Comparison of ENCODE assay signal across 19 cellular contexts in the genomic region with DNA sequence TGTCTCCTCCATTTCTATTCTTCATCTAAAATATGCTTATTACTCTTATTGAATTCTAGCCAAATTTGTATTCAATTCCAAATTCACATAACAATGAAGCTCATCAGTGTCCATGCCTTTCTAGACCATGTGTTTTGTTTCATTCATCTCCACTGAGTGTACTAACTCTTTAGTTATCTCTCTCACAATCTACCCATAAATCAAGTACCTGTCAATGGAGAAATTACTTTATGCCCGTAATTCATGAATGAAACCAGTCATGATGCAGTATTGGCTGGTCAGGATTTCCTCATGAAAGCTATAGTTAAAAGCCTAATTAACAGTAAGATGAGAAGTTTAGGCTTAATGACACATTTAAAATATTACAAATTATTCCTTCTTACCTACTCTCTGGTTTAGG. TPM values are rescaled to one million over a fixed set of nuclear protein-coding genes. Genes with fewer than 3 reads are reported as not detected.
DNase-seq lines count a peak whose midpoint lies in the region; ATAC-seq and TF ChIP-seq lines count a peak whose summit lies in the region.
"Had no signal": no experiment of that assay in that cellular context is flagged by ENCODE, and none has a peak within 500 bp of the region (broad histone marks: within the 10 kb centered on the region; RNA-seq: fewer than 3 reads in every experiment).

No MANE protein-coding gene starts in this region.

- no peak overlapping the region for H3K4me3 ChIP-seq in mammary epithelial cell (replicated peaks in 1 of 3; ENCODE audit: insufficient read depth in 1 of 3, low read depth in 2 of 3, low read length in 3 of 3)
- H3K4me3 ChIP-seq in aorta (ENCODE audit: low read length in 2 of 2), result no peak overlapping the region
- no peak overlapping the region for H3K4me3 ChIP-seq in mesenchymal stem cell (ENCODE audit: insufficient read depth in 1 of 2, low read depth in 1 of 2, low read length in 2 of 2)
- H3K4me3 ChIP-seq: HAP-1 had no signal

- no peaks in the 10 kb centered on the region for H3K79me2 ChIP-seq in mammary epithelial cell (ENCODE audit: insufficient read depth, low read length)

- CTCF ChIA-PET in mammary epithelial cell (lab: Charles Lee; ENCODE audit: low non-redundant PET), result no interaction called here
- CTCF ChIA-PET in MCF 10A (lab: Yijun Ruan, JAX), result interaction anchor here (0.6 to 1.5 kb wide), 2 partner anchors 234 to 427 kb away, joined by 3 to 4 read pairs; no protein-coding TSS in a partner anchor

- intact Hi-C loops in mammary epithelial cell (cut with micrococcal nuclease) (no loop called here), MCF 10A (cut with micrococcal nuclease) (no loop called here), aorta (cut with DNase I) (no loop called here)

- no peak overlapping the region for H2BK5ac ChIP-seq in mesenchymal stem cell (ENCODE audit: low read depth, low read length, poor library complexity, severe bottlenecking)

- H3K18ac ChIP-seq in mesenchymal stem cell (ENCODE audit: low read depth in 1 of 2, low read length in 2 of 2), result no peak overlapping the region

- WGBS in mammary epithelial cell (ENCODE audit: low coverage, missing lambda C conversion rate), result 0% methylated on average over 1 of the region's 1 CpG
- WGBS in aorta, 2 donors, result 40 to 55% methylated on average over 1 of the region's 1 CpG
- WGBS in mesenchymal stem cell, result 71% methylated on average over 1 of the region's 1 CpG

- no peak overlapping the region for H2AFZ ChIP-seq in mammary epithelial cell (ENCODE audit: low read depth, low read length)
- no peak overlapping the region for H2AFZ ChIP-seq in mesenchymal stem cell (ENCODE audit: low read depth, low read length)

- H3K27ac ChIP-seq in mammary epithelial cell (ENCODE audit: insufficient read depth, low read depth, low read length) (no peak overlapping the region), epithelial cell of prostate (no peak overlapping the region), aorta (ENCODE audit: low read depth in 1 of 2, low read length in 2 of 2) (no peak overlapping the region), mesenchymal stem cell (ENCODE audit: low read length, poor library complexity, severe bottlenecking) (no peak overlapping the region)

- in situ Hi-C loops in mammary epithelial cell (cut with MboI; ENCODE audit: low sequenced_read_pairs in 2 of 2), result no loop called here

- H3K4ac ChIP-seq in mesenchymal stem cell (ENCODE audit: low read depth in 1 of 2, low read length in 2 of 2), result no peak overlapping the region

- no peaks in the 10 kb centered on the region for H3K36me3 Mint-ChIP-seq in MCF 10A (ENCODE audit: insufficient read depth, unreplicated experiment)
- H3K36me3 Mint-ChIP-seq: CD4-positive, alpha-beta memory T cell had no signal

- H3K9me3 ChIP-seq in mammary epithelial cell (replicated peaks; ENCODE audit: insufficient read depth, low read length) (no peaks in the 10 kb centered on the region), aorta (ENCODE audit: control insufficient read depth, low read length) (no peaks in the 10 kb centered on the region), mesenchymal stem cell (ENCODE audit: control insufficient read depth, low read length) (peaks cover 2% of the 10 kb centered on the region)
- H3K9me3 ChIP-seq: HAP-1 had no signal

- no peak overlapping the region for H2BK120ac ChIP-seq in mesenchymal stem cell (ENCODE audit: low read depth, low read length)

- H3K79me1 ChIP-seq in mesenchymal stem cell (replicated peaks; ENCODE audit: low read length, poor library complexity, severe bottlenecking), result no peaks in the 10 kb centered on the region

- no peaks in the 10 kb centered on the region for H3K27me3 Mint-ChIP-seq in MCF 10A (ENCODE audit: insufficient read depth, unreplicated experiment)
- H3K27me3 Mint-ChIP-seq: CD4-positive, alpha-beta memory T cell had no signal

- no peaks in the 10 kb centered on the region for H3K27me3 ChIP-seq in mammary epithelial cell (ENCODE audit: insufficient read depth, low read length)
- H3K27me3 ChIP-seq in aorta (ENCODE audit: control insufficient read depth in 1 of 2, insufficient read depth in 2 of 2, low read length in 1 of 2), result no peaks in the 10 kb centered on the region
- H3K27me3 ChIP-seq in mesenchymal stem cell (ENCODE audit: control insufficient read depth in 1 of 2, insufficient read depth in 1 of 2, low read length in 2 of 2), result no peaks in the 10 kb centered on the region

- no peak overlapping the region for H2BK12ac ChIP-seq in mesenchymal stem cell (ENCODE audit: low read length in 2 of 2)

- H4K20me1 ChIP-seq in mammary epithelial cell (ENCODE audit: insufficient read depth, low read length), result no peaks in the 10 kb centered on the region

- H2BK15ac ChIP-seq in mesenchymal stem cell (ENCODE audit: low read depth, poor library complexity, severe bottlenecking), result no peak overlapping the region

- H3K27ac Mint-ChIP-seq in MCF 10A (ENCODE audit: low read depth, unreplicated experiment), result no peak overlapping the region
- H3K27ac Mint-ChIP-seq: CD4-positive, alpha-beta memory T cell had no signal

- dilution Hi-C loops in mammary epithelial cell (cut with HindIII; ENCODE audit: low sequenced_read_pairs), result no loop called here

- H3K23ac ChIP-seq in mesenchymal stem cell (ENCODE audit: low read length in 2 of 2), result no peak overlapping the region

- POLR2A ChIA-PET in MCF 10A (lab: Yijun Ruan, JAX), result interaction anchor here (1.2 kb wide), 1 partner anchor 10 kb away, joined by 3 read pairs; no protein-coding TSS in a partner anchor

- H3K4me2 ChIP-seq in mammary epithelial cell (ENCODE audit: insufficient read depth, low read depth, low read length) (no peak overlapping the region), mesenchymal stem cell (ENCODE audit: low read length, poor library complexity, severe bottlenecking) (no peak overlapping the region)

- no peak for TF ChIP-seq CTCF in mammary epithelial cell (conservative IDR thresholded peaks at IDR 0.05 in 1 of 2, IDR thresholded peaks at IDR 0.05 in 1 of 2; ENCODE audit: extremely low read depth in 1 of 2, insufficient read depth in 1 of 2, low read depth in 1 of 2, low read length in 2 of 2)
- no peak for TF ChIP-seq CTCF in MCF 10A (IDR thresholded peaks at IDR 0.05; ENCODE audit: unreplicated experiment)

- H3K9me3 Mint-ChIP-seq in MCF 10A (ENCODE audit: unreplicated experiment), result no peaks in the 10 kb centered on the region

- no peak overlapping the region for H4K91ac ChIP-seq in mesenchymal stem cell (ENCODE audit: low read length)

- H3K14ac ChIP-seq in mesenchymal stem cell (ENCODE audit: low read length in 2 of 2), result no peak overlapping the region

- DNase-seq in mammary epithelial cell, result peak; percentile 9
- no peak for DNase-seq in MCF 10A (ENCODE audit: unreplicated experiment)
- peak; percentile 0 for DNase-seq in NCI-H69 (lab: John Stamatoyannopoulos, UW)
- peak; percentile 5 for DNase-seq in epithelial cell of prostate (ENCODE audit: low read depth, low spot score)
- no peak for DNase-seq in aorta
- DNase-seq in mesenchymal stem cell, result no peak
- DNase-seq: C1 segment of cervical spinal cord; Calu3; CD4-positive, alpha-beta memory T cell; COR-L47; DMS53; DMS79 treated with DMSO at 0.1 percent for 48 hours; GF-D8; GOT3 had no signal

- BruUV-seq in mammary epithelial cell (replicated peaks; lab: Mats Ljungman, UMichigan) (no TSS peak), MCF 10A (replicated peaks; lab: Mats Ljungman, UMichigan) (no TSS peak)

- no peaks in the 10 kb centered on the region for H3K4me1 ChIP-seq in mammary epithelial cell (ENCODE audit: insufficient read depth, low read length)
- H3K4me1 ChIP-seq in aorta (ENCODE audit: control insufficient read depth in 1 of 2, insufficient read depth in 2 of 2, low read length in 2 of 2), result no peaks in the 10 kb centered on the region
- no peaks in the 10 kb centered on the region for H3K4me1 ChIP-seq in mesenchymal stem cell (ENCODE audit: control insufficient read depth, insufficient read depth, low read depth, low read length)

- H3K36me3 ChIP-seq in mammary epithelial cell (ENCODE audit: insufficient read depth, low read length) (no peaks in the 10 kb centered on the region), aorta (ENCODE audit: control insufficient read depth in 1 of 2, insufficient read depth in 2 of 2, low read length in 1 of 2) (no peaks in the 10 kb centered on the region), mesenchymal stem cell (ENCODE audit: control insufficient read depth in 1 of 2, insufficient read depth in 2 of 2, low read depth in 1 of 2, low read length in 2 of 2) (no peaks in the 10 kb centered on the region)
- H3K36me3 ChIP-seq: HAP-1 had no signal

- ATAC-seq in aorta (ENCODE audit: low FRiP score), result no peak

- H3K4me1 Mint-ChIP-seq in MCF 10A (ENCODE audit: insufficient read depth, unreplicated experiment), result no peaks in the 10 kb centered on the region
- H3K4me1 Mint-ChIP-seq: CD4-positive, alpha-beta memory T cell had no signal

- H3K9ac ChIP-seq in mammary epithelial cell (ENCODE audit: insufficient read depth, low read length) (no peak overlapping the region), mesenchymal stem cell (ENCODE audit: low read length) (no peak overlapping the region)

- no peak overlapping the region for H2AK5ac ChIP-seq in mesenchymal stem cell (ENCODE audit: low read length, severe bottlenecking)

- no peak overlapping the region for H4K8ac ChIP-seq in mesenchymal stem cell (ENCODE audit: low read length)

- no peak overlapping the region for H3K4me3 Mint-ChIP-seq in MCF 10A (ENCODE audit: unreplicated experiment)
- H3K4me3 Mint-ChIP-seq: CD4-positive, alpha-beta memory T cell had no signal

RNA-seq across cellular contexts. Expression of a gene that starts 12.2 kb away (rescaled TPM):
- total RNA-seq in mammary epithelial cell (not detected), MCF 10A (2022) (not detected in 2 replicates), aorta (not detected)
- polyA plus RNA-seq in mammary epithelial cell (0.05 TPM), aorta (not detected)
- polyA minus RNA-seq in mammary epithelial cell, result not detected
- not detected for polyA plus RNA-seq in mesenchymal stem cell (2013, experiment 1 of 2)
- not detected for polyA plus RNA-seq in mesenchymal stem cell (2013, experiment 2 of 2)
- total RNA-seq: A172; A673; Calu3; CD4-positive, alpha-beta memory T cell; G401 had no signal
- polyA plus RNA-seq: BJ; CD4-positive, alpha-beta memory T cell had no signal

Comparison
In these comparisons a context has a peak if more than half of its experiments do, and no peak if none do; other contexts are left out.
1. DNase-seq: peak in mammary epithelial cell (single experiment), NCI-H69 (single experiment) and epithelial cell of prostate (single experiment); none in MCF 10A (single experiment), aorta (0 of 2) and mesenchymal stem cell (single experiment).